Comparison of ENCODE assay signal across 28 cellular contexts in genomic region chr3:7871161-7871560, GRCh38.
"Had no signal": no experiment of that assay in that cellular context is flagged by ENCODE, and none has a peak within 500 bp of the region (broad histone marks: within the 10 kb centered on the region; RNA-seq: fewer than 3 reads in every experiment).

No MANE protein-coding gene starts in this region.

- DNase-seq: activated CD4-positive, alpha-beta memory T cell treated with anti-CD3 and anti-CD28 coated beads, Interleukin-2, amount 10 ng/mL, durations not matched to agents 7 days and 5 days; activated CD4-positive, alpha-beta T cell treated with anti-CD3 and anti-CD28 coated beads for 1 hour; activated CD4-positive, alpha-beta T cell treated with anti-CD3 and anti-CD28 coated beads for 4 hours; activated CD4-positive, alpha-beta T cell treated with anti-CD3 and anti-CD28 coated beads, Interleukin-2, amount 10 ng/mL, durations not matched to agents 7 days and 5 days; activated CD4-positive, alpha-beta T cell treated with anti-CD3 and anti-CD28 coated beads, Interleukin-2, amount 50 U/mL, for 4 hours; activated CD4-positive, CD25-positive, alpha-beta regulatory T cell; activated CD8-positive, alpha-beta memory T cell treated with anti-CD3 and anti-CD28 coated beads, Interleukin-2, amount 50 U/mL, for 48 hours; activated gamma-delta T cell; activated naive CD4-positive, alpha-beta T cell; activated naive CD4-positive, alpha-beta T cell treated with anti-CD3 and anti-CD28 coated beads, Interleukin-2, amount 10 ng/mL, durations not matched to agents 7 days and 5 days; activated naive CD8-positive, alpha-beta T cell treated with anti-CD3 and anti-CD28 coated beads, Interleukin-2, amount 10 ng/mL, durations not matched to agents 7 days and 5 days; activated T-cell treated with anti-CD3 and anti-CD28 coated beads for 4 hours; activated T-cell treated with anti-CD3 and anti-CD28 coated beads, Interleukin-2, amount 50 U/mL, for 24 hours; activated T-cell treated with anti-CD3 and anti-CD28 coated beads, Interleukin-2, amount 50 U/mL, for 72 hours; body of pancreas; caudate nucleus; cortex of kidney; dermis blood vessel endothelial cell; effector CD4-positive, alpha-beta T cell; effector memory CD8-positive, alpha-beta T cell; erythroblast; foreskin keratinocyte; hypothalamus; T-helper 2 cell had no signal

- H3K9me3 ChIP-seq: ascending aorta, body of pancreas, esophagus muscularis mucosa had no signal

- H3K27ac Mint-ChIP-seq: activated CD4-positive, alpha-beta memory T cell treated with anti-CD3 and anti-CD28 coated beads, Interleukin-2, amount 10 ng/mL, durations not matched to agents 7 days and 5 days; activated CD4-positive, alpha-beta T cell treated with anti-CD3 and anti-CD28 coated beads, Interleukin-2, amount 10 ng/mL, durations not matched to agents 7 days and 5 days; activated naive CD4-positive, alpha-beta T cell treated with anti-CD3 and anti-CD28 coated beads, Interleukin-2, amount 10 ng/mL, durations not matched to agents 7 days and 5 days; activated naive CD4-positive, alpha-beta T cell treated with anti-CD3 and anti-CD28 coated beads, Interleukin-2, amount 50 U/mL, for 72 hours; activated naive CD8-positive, alpha-beta T cell treated with anti-CD3 and anti-CD28 coated beads, Interleukin-2, amount 10 ng/mL, durations not matched to agents 7 days and 5 days; activated T-cell treated with anti-CD3 and anti-CD28 coated beads, Interleukin-2, amount 50 U/mL, for 24 hours; activated T-cell treated with anti-CD3 and anti-CD28 coated beads, Interleukin-2, amount 50 U/mL, for 72 hours; effector memory CD8-positive, alpha-beta T cell had no signal

- H3K36me3 ChIP-seq: ascending aorta, esophagus muscularis mucosa, gastroesophageal sphincter had no signal

- H3K36me3 Mint-ChIP-seq: activated naive CD8-positive, alpha-beta T cell treated with anti-CD3 and anti-CD28 coated beads, Interleukin-2, amount 10 ng/mL, durations not matched to agents 7 days and 5 days had no signal

- H3K27me3 Mint-ChIP-seq: activated CD4-positive, alpha-beta memory T cell treated with anti-CD3 and anti-CD28 coated beads, Interleukin-2, amount 10 ng/mL, durations not matched to agents 7 days and 5 days; activated naive CD4-positive, alpha-beta T cell treated with anti-CD3 and anti-CD28 coated beads, Interleukin-2, amount 10 ng/mL, durations not matched to agents 7 days and 5 days; activated naive CD8-positive, alpha-beta T cell treated with anti-CD3 and anti-CD28 coated beads, Interleukin-2, amount 10 ng/mL, durations not matched to agents 7 days and 5 days; activated T-cell treated with anti-CD3 and anti-CD28 coated beads, Interleukin-2, amount 50 U/mL, for 24 hours; effector memory CD8-positive, alpha-beta T cell had no signal

- H3K4me1 ChIP-seq: ascending aorta, body of pancreas, gastroesophageal sphincter had no signal

- H3K4me3 ChIP-seq: ascending aorta, body of pancreas, esophagus muscularis mucosa, gastroesophageal sphincter had no signal

- H3K27me3 ChIP-seq: ascending aorta, body of pancreas, esophagus muscularis mucosa, foreskin keratinocyte, gastroesophageal sphincter had no signal

- H3K27ac ChIP-seq: ascending aorta, body of pancreas, esophagus muscularis mucosa, foreskin keratinocyte, gastroesophageal sphincter had no signal

- H3K4me3 Mint-ChIP-seq: activated CD4-positive, alpha-beta memory T cell treated with anti-CD3 and anti-CD28 coated beads, Interleukin-2, amount 10 ng/mL, durations not matched to agents 7 days and 5 days; activated CD4-positive, alpha-beta T cell treated with anti-CD3 and anti-CD28 coated beads, Interleukin-2, amount 10 ng/mL, durations not matched to agents 7 days and 5 days; activated naive CD4-positive, alpha-beta T cell treated with anti-CD3 and anti-CD28 coated beads, Interleukin-2, amount 10 ng/mL, durations not matched to agents 7 days and 5 days; activated naive CD8-positive, alpha-beta T cell treated with anti-CD3 and anti-CD28 coated beads, Interleukin-2, amount 10 ng/mL, durations not matched to agents 7 days and 5 days; activated T-cell treated with anti-CD3 and anti-CD28 coated beads, Interleukin-2, amount 50 U/mL, for 24 hours; activated T-cell treated with anti-CD3 and anti-CD28 coated beads, Interleukin-2, amount 50 U/mL, for 72 hours; effector memory CD8-positive, alpha-beta T cell had no signal

- H3K4me1 Mint-ChIP-seq: activated naive CD8-positive, alpha-beta T cell treated with anti-CD3 and anti-CD28 coated beads, Interleukin-2, amount 10 ng/mL, durations not matched to agents 7 days and 5 days had no signal

- ATAC-seq: activated naive CD4-positive, alpha-beta T cell treated with anti-CD3 and anti-CD28 coated beads, Interleukin-2, amount 50 U/mL, for 72 hours; activated T-cell treated with anti-CD3 and anti-CD28 coated beads, Interleukin-2, amount 50 U/mL, for 72 hours; body of pancreas; effector memory CD8-positive, alpha-beta T cell; foreskin keratinocyte; gastroesophageal sphincter had no signal
